ENCODE assay signal across 9 cellular contexts in genomic region chr14:61561657-61562276, GRCh38.
DNase-seq lines count a peak whose midpoint lies in the region; ATAC-seq and TF ChIP-seq lines count a peak whose summit lies in the region.
"Had no signal": no experiment of that assay in that cellular context is flagged by ENCODE, and none has a peak within 500 bp of the region (broad histone marks: within the 10 kb centered on the region; RNA-seq: fewer than 3 reads in every experiment).

No MANE protein-coding gene starts in this region.

- no peaks in the 10 kb centered on the region for H3K9me2 ChIP-seq in SK-N-SH

- no peak overlapping the region for H3K4me3 ChIP-seq in SK-N-SH (ENCODE audit: low read depth in 2 of 2, low read length in 1 of 2)
- no peak overlapping the region for H3K4me3 ChIP-seq in fibroblast of villous mesenchyme (ENCODE audit: low read depth, low read length)
- no peak overlapping the region for H3K4me3 ChIP-seq in prostate gland
- H3K4me3 ChIP-seq: SK-N-MC had no signal

- H4K91ac ChIP-seq in H9 (ENCODE audit: insufficient read length, low read depth, low read length) = no peak overlapping the region

- no peak overlapping the region for H3K14ac ChIP-seq in H9 (ENCODE audit: insufficient read depth, low read length)

- no peak overlapping the region for H4K8ac ChIP-seq in H9 (replicated peaks; ENCODE audit: insufficient read length, low read depth, low read length)

- peak overlapping the region in 1 of 3 experiments; percentile 20; a peak in 1 of 7 replicates for H3K27ac Mint-ChIP-seq in H9

- H3K4ac ChIP-seq in H9 (ENCODE audit: low read depth, low read length) = no peak overlapping the region

- H2AFZ ChIP-seq in H9 (ENCODE audit: low read length) = no peak overlapping the region
- peak overlapping the region; percentile 48; the same call in 1 of the 2 replicates for H2AFZ ChIP-seq in SK-N-SH (ENCODE audit: low read depth)

- no peaks in the 10 kb centered on the region for H3K79me2 ChIP-seq in H9 (ENCODE audit: insufficient read depth, low read length)
- no peaks in the 10 kb centered on the region for H3K79me2 ChIP-seq in SK-N-SH (ENCODE audit: insufficient read depth)

- no peak overlapping the region for H2BK20ac ChIP-seq in H9 (ENCODE audit: low read depth, low read length, poor library complexity, severe bottlenecking)

- CTCF ChIA-PET in SK-N-SH (lab: Yijun Ruan, JAX) = interaction anchor here (1.3 to 1.4 kb wide), 2 partner anchors 9 to 85 kb away, joined by 3 to 4 read pairs; no protein-coding TSS in a partner anchor

- DNase-seq in H9 (peak; percentile 44), SK-N-SH (peak; percentile 46), fibroblast of villous mesenchyme (ENCODE audit: low read depth) (peak; percentile 100), prostate gland (ENCODE audit: low spot score) (peak; percentile 63), NCI-H2107 (lab: John Stamatoyannopoulos, UW) (no peak)
- DNase-seq in stimulated activated CD4-positive, alpha-beta T cell treated with anti-CD3 and anti-CD28 coated beads, Interleukin-2, amount 100 ng/mL, for 24 hours = no peak

- H3K4me2 ChIP-seq in H9 (ENCODE audit: insufficient read depth, insufficient read length, low read length) (no peak overlapping the region), SK-N-SH (peak overlapping the region; percentile 67)

- H3K56ac ChIP-seq in H9 (ENCODE audit: insufficient read length, low read depth, low read length) = no peak overlapping the region

- no peak for TF ChIP-seq CTCF in H9 (conservative IDR thresholded peaks at IDR 0.05)
- no peak for TF ChIP-seq CTCF in SK-N-SH (IDR thresholded peaks at IDR 0.05)
- no peak for TF ChIP-seq CTCF in fibroblast of villous mesenchyme (IDR thresholded peaks at IDR 0.05; ENCODE audit: insufficient read depth, low read depth, low read length)
- TF ChIP-seq CTCF in prostate gland (IDR thresholded peaks at IDR 0.05) = no peak

- H2BK5ac ChIP-seq in H9 (ENCODE audit: insufficient read length, low read length) = no peak overlapping the region

- no peaks in the 10 kb centered on the region; a peak in 1 of 5 replicates for H3K9me3 Mint-ChIP-seq in H9

- no CpG with 5 or more reads among the region's 8 CpGs for WGBS in H9 (ENCODE audit: extremely low coverage, insufficient read length, low lambda C conversion rate)
- 5% methylated on average over 8 of the region's 8 CpGs for WGBS in SK-N-SH (ENCODE audit: low lambda C conversion rate)
- WGBS in prostate gland = 72% methylated on average over 8 of the region's 8 CpGs

- no peak overlapping the region; a peak in 1 of 5 replicates for H3K4me3 Mint-ChIP-seq in H9

- no peak overlapping the region for H2BK15ac ChIP-seq in H9 (ENCODE audit: low read depth, low read length)

- H3K27me3 Mint-ChIP-seq in H9 (ENCODE audit: low read depth) = peaks cover 8% of the 10 kb centered on the region

- H3K27ac ChIP-seq in H9 (ENCODE audit: insufficient read length, low read depth, low read length) (no peak overlapping the region), SK-N-SH (ENCODE audit: low read depth in 2 of 2, low read length in 1 of 2) (peak overlapping the region; percentile 94 to 97), prostate gland (peak overlapping the region; percentile 61 to 63)
- H3K27ac ChIP-seq: SK-N-MC had no signal

- H2BK12ac ChIP-seq in H9 (ENCODE audit: insufficient read length, low read depth, low read length) = no peak overlapping the region

- H3K4me1 ChIP-seq in H9 (ENCODE audit: insufficient read depth, low read length) = no peaks in the 10 kb centered on the region; the same call in 1 of the 2 replicates
- peaks cover 54 to 55% of the 10 kb centered on the region in 2 experiments for H3K4me1 ChIP-seq in SK-N-SH (ENCODE audit: control insufficient read depth in 1 of 2, insufficient read depth in 2 of 2, low read depth in 1 of 2, low read length in 1 of 2)
- H3K4me1 ChIP-seq in prostate gland (replicated peaks) = peaks cover 4% of the 10 kb centered on the region

- POLR2A ChIA-PET in SK-N-SH (lab: Yijun Ruan, JAX) = no interaction called here

- no peak overlapping the region for H4K5ac ChIP-seq in H9 (ENCODE audit: insufficient read length, low read depth, low read length)

- H3K79me1 ChIP-seq in H9 (ENCODE audit: insufficient read depth, low read depth, low read length, poor library complexity, severe bottlenecking) = no peaks in the 10 kb centered on the region

- H3K36me3 ChIP-seq in SK-N-SH (replicated peaks in 1 of 2; ENCODE audit: control insufficient read depth in 1 of 2, insufficient read depth in 2 of 2, low read length in 1 of 2) (no peaks in the 10 kb centered on the region), prostate gland (no peaks in the 10 kb centered on the region)

- H4K20me1 ChIP-seq in H9 (ENCODE audit: control insufficient read depth, insufficient read depth, insufficient read length) = no peaks in the 10 kb centered on the region
- H4K20me1 ChIP-seq in SK-N-SH (ENCODE audit: insufficient read depth) = no peaks in the 10 kb centered on the region

- no peak for TF ChIP-seq POLR2A in prostate gland (IDR thresholded peaks at IDR 0.05)

- TF ChIP-seq EP300 in SK-N-SH (IDR thresholded peaks at IDR 0.05; ENCODE audit: borderline replicate concordance in 1 of 2, low read depth in 1 of 2, low read length in 1 of 2) = peak; percentile 16 to 94; a peak in 2 of 4 replicates

- no peak overlapping the region for H2AK5ac ChIP-seq in H9 (ENCODE audit: insufficient read length, low read length)

- peaks cover 49% of the 10 kb centered on the region for H3F3A ChIP-seq in SK-N-SH (replicated peaks; ENCODE audit: insufficient read depth)

- no peaks in the 10 kb centered on the region for H3K27me3 ChIP-seq in H9 (ENCODE audit: insufficient read depth, low read length)
- no peaks in the 10 kb centered on the region for H3K27me3 ChIP-seq in SK-N-SH (ENCODE audit: insufficient read depth)
- no peaks in the 10 kb centered on the region for H3K27me3 ChIP-seq in prostate gland (replicated peaks; ENCODE audit: insufficient read depth)

- H3K36me3 Mint-ChIP-seq in H9 (ENCODE audit: insufficient read depth in 1 of 3, low read depth in 3 of 3) = peaks cover 0 to 3% (median 0%) of the 10 kb centered on the region in 3 experiments; a peak in 1 of 7 replicates

- ATAC-seq in HG03442 (IDR thresholded peaks at IDR 0.05; ENCODE audit: unreplicated experiment) (no peak), GM19467 (IDR thresholded peaks at IDR 0.05; ENCODE audit: unreplicated experiment) (no peak)

- H3K23me2 ChIP-seq in H9 (ENCODE audit: insufficient read length, low read depth, low read length, poor library complexity, severe bottlenecking) = no peaks in the 10 kb centered on the region

- peaks cover 29 to 37% of the 10 kb centered on the region in 2 experiments for H3K4me1 Mint-ChIP-seq in H9

- intact Hi-C loops in prostate gland (cut with DNase I) = no loop called here

- H3K18ac ChIP-seq in H9 (ENCODE audit: insufficient read length, low read depth, low read length) = no peak overlapping the region

- H3K9ac ChIP-seq in H9 (ENCODE audit: extremely low read depth, insufficient read length, low read length) (no peak overlapping the region), SK-N-SH (peak overlapping the region; percentile 71)

- no peak for TF ChIP-seq RAD21 in SK-N-SH (IDR thresholded peaks at IDR 0.05; ENCODE audit: low read length)

- H2BK120ac ChIP-seq in H9 (ENCODE audit: low read depth, low read length, poor library complexity, severe bottlenecking) = no peak overlapping the region

- H3K9me3 ChIP-seq in H9 (ENCODE audit: control insufficient read depth, low read depth, low read length) (no peaks in the 10 kb centered on the region), SK-N-SH (no peaks in the 10 kb centered on the region), prostate gland (no peaks in the 10 kb centered on the region)

- no peak overlapping the region for H3T11ph ChIP-seq in H9 (ENCODE audit: low read length)

- H3K23ac ChIP-seq in H9 (ENCODE audit: insufficient read length, low read depth, low read length) = no peak overlapping the region

TF ChIP-seq in SK-N-SH, 30 proteins besides CTCF, POLR2A, EP300 and RAD21 (continues in another document):
- TF ChIP-seq ZBTB33 (IDR thresholded peaks at IDR 0.05; ENCODE audit: borderline replicate concordance, low read depth) (peak; percentile 80; the same call in 1 of the 2 replicates), USF2 (IDR thresholded peaks at IDR 0.05; ENCODE audit: borderline replicate concordance, low read depth, low read length) (no peak), NFIC (IDR thresholded peaks at IDR 0.05; ENCODE audit: borderline replicate concordance) (peak; percentile 95), GABPA (IDR thresholded peaks at IDR 0.05; ENCODE audit: low read depth) (peak; percentile 63), TEAD4 (IDR thresholded peaks at IDR 0.05; ENCODE audit: borderline replicate concordance, insufficient read depth) (peak; percentile 85), FOXJ3 (CRISPR knock-in tag; IDR thresholded peaks at IDR 0.05) (no peak), YY1 (IDR thresholded peaks at IDR 0.05; ENCODE audit: low read depth) (peak; percentile 57; the same call in 1 of the 2 replicates), TAF1 (IDR thresholded peaks at IDR 0.05; ENCODE audit: borderline replicate concordance, low read depth, low read length) (peak; percentile 46; the same call in 1 of the 2 replicates), RFX5 (IDR thresholded peaks at IDR 0.05; ENCODE audit: low read length) (no peak), CHD2 (IDR thresholded peaks at IDR 0.05; ENCODE audit: low read length, partially characterized antibody) (no peak), MXI1 (IDR thresholded peaks at IDR 0.05; ENCODE audit: low read depth, low read length) (no peak)

Comparison
In these comparisons a context has a peak if more than half of its experiments do, and no peak if none do; other contexts are left out.
1. DNase-seq: peak in H9 (single experiment), SK-N-SH (single experiment), fibroblast of villous mesenchyme (single experiment) and prostate gland (single experiment); none in stimulated activated CD4-positive, alpha-beta T cell treated with anti-CD3 and anti-CD28 coated beads, Interleukin-2, amount 100 ng/mL, for 24 hours (0 of 2) and NCI-H2107 (single experiment).